ENCODE assay signal across 1 cellular context in the genomic region with DNA sequence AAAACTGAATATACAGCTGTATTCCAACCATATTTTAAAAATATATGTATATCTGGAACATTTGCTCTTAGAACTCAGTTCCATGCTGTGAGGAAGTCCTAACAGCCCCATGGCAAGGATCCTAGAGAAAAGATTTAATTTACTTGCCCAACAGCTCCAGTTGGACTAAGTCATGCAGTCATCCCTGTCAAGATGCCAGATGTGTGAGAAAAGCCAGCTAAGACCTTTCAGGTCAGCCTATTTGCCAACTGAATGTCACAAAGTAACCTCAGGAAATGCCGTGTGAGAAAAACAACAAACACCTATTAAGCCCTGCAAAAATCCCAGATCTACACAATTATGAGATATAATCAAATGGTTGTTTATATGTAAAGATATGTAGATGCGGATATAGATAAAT.
TF ChIP-seq lines count a peak whose summit lies in the region.

No MANE protein-coding gene starts in this region.

TF ChIP-seq in H1, 55 proteins besides CTCF, POLR2A, EP300 and RAD21:
- TF ChIP-seq CHD7 (IDR thresholded peaks at IDR 0.05; ENCODE audit: insufficient replicate concordance, low read length) (no peak), NANOG (IDR thresholded peaks at IDR 0.05; ENCODE audit: insufficient read depth, low read depth, low read length, poor library complexity, severe bottlenecking) (no peak), NRF1 (IDR thresholded peaks at IDR 0.05; ENCODE audit: low read depth, low read length) (no peak), FOSL1 (IDR thresholded peaks at IDR 0.05; ENCODE audit: insufficient read depth, low read depth, low read length) (no peak), JUN (IDR thresholded peaks at IDR 0.05; ENCODE audit: low read depth, low read length) (no peak), CHD2 (IDR thresholded peaks at IDR 0.05; ENCODE audit: low read length) (no peak), BCL11A (IDR thresholded peaks at IDR 0.05; ENCODE audit: low read depth in 2 of 2, low read length in 2 of 2) (no peak), POLR2AphosphoS5 (IDR thresholded peaks at IDR 0.05; ENCODE audit: low read depth, low read length) (no peak), YY1 (IDR thresholded peaks at IDR 0.05; ENCODE audit: low read depth, low read length) (no peak), POU5F1 (IDR thresholded peaks at IDR 0.05; ENCODE audit: low read depth, low read length) (no peak), CHD1 (IDR thresholded peaks at IDR 0.05; ENCODE audit: low read depth, low read length) (no peak), TAF7 (optimal IDR thresholded peaks at IDR 0.05; ENCODE audit: borderline replicate concordance, low read depth, low read length) (no peak), ZNF274 (IDR thresholded peaks at IDR 0.05; ENCODE audit: borderline replicate concordance, extremely low read depth, low read length) (no peak), USF2 (IDR thresholded peaks at IDR 0.05; ENCODE audit: low read length) (no peak), SUZ12 (IDR thresholded peaks at IDR 0.05; ENCODE audit: low read length) (no peak), SRF (IDR thresholded peaks at IDR 0.05; ENCODE audit: low read depth, low read length) (no peak), TBP (IDR thresholded peaks at IDR 0.05; ENCODE audit: low read depth, low read length) (no peak), ATF3 (IDR thresholded peaks at IDR 0.05; ENCODE audit: insufficient read depth, low read depth, low read length) (no peak), EZH2 (IDR thresholded peaks at IDR 0.05; ENCODE audit: low read depth, low read length, severe bottlenecking) (no peak), RXRA (IDR thresholded peaks at IDR 0.05; ENCODE audit: insufficient read depth, low read depth, low read length) (no peak)
